1 cellular context compared by ENCODE assay signal in the genomic region with DNA sequence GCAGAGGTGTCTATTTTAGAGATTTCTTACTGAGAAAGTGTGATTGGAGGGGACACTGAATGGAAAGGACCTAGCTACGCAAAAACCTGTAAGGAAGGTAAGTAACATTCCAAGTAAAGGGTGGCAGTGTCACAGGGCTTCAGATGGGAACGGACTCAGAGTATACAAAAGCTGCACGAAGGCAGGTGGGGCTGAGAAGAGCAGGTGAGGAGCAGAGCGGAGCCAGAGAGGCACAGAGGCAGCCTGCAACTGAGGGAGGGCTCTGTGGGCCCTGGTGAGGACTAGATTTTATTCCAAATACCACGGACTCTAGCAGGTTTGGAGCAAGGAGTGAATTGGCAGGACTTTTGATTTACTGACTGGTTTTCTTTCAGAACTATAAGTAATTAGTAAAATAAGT.
TF ChIP-seq lines count a peak whose summit lies in the region.

No MANE protein-coding gene starts in this region.

TF ChIP-seq in GM23338, 12 proteins besides CTCF, POLR2A, EP300 and RAD21:
- TF ChIP-seq STAT1 (IDR thresholded peaks at IDR 0.05; ENCODE audit: unreplicated experiment) (no peak), EZH2 (IDR thresholded peaks at IDR 0.05; ENCODE audit: low read depth, unreplicated experiment) (no peak), ZNF114 (CRISPR knock-in tag; IDR thresholded peaks at IDR 0.05) (no peak), EZH2phosphoT487 (IDR thresholded peaks at IDR 0.05; ENCODE audit: unreplicated experiment) (no peak), NANOG (IDR thresholded peaks at IDR 0.05; ENCODE audit: borderline replicate concordance) (no peak), JUNB (IDR thresholded peaks at IDR 0.05; ENCODE audit: unreplicated experiment) (no peak), ZNF331 (CRISPR knock-in tag; IDR thresholded peaks at IDR 0.05; ENCODE audit: low read depth) (no peak), POLR2AphosphoS5 (IDR thresholded peaks at IDR 0.05; ENCODE audit: low read depth) (no peak), CREB1 (CRISPR knock-in tag; IDR thresholded peaks at IDR 0.05; ENCODE audit: low read depth) (no peak)
- TF ChIP-seq, protein P1, sequence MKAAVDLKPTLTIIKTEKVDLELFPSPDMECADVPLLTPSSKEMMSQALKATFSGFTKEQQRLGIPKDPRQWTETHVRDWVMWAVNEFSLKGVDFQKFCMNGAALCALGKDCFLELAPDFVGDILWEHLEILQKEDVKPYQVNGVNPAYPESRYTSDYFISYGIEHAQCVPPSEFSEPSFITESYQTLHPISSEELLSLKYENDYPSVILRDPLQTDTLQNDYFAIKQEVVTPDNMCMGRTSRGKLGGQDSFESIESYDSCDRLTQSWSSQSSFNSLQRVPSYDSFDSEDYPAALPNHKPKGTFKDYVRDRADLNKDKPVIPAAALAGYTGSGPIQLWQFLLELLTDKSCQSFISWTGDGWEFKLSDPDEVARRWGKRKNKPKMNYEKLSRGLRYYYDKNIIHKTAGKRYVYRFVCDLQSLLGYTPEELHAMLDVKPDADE (IDR thresholded peaks at IDR 0.05): no peak
- TF ChIP-seq, protein P2, sequence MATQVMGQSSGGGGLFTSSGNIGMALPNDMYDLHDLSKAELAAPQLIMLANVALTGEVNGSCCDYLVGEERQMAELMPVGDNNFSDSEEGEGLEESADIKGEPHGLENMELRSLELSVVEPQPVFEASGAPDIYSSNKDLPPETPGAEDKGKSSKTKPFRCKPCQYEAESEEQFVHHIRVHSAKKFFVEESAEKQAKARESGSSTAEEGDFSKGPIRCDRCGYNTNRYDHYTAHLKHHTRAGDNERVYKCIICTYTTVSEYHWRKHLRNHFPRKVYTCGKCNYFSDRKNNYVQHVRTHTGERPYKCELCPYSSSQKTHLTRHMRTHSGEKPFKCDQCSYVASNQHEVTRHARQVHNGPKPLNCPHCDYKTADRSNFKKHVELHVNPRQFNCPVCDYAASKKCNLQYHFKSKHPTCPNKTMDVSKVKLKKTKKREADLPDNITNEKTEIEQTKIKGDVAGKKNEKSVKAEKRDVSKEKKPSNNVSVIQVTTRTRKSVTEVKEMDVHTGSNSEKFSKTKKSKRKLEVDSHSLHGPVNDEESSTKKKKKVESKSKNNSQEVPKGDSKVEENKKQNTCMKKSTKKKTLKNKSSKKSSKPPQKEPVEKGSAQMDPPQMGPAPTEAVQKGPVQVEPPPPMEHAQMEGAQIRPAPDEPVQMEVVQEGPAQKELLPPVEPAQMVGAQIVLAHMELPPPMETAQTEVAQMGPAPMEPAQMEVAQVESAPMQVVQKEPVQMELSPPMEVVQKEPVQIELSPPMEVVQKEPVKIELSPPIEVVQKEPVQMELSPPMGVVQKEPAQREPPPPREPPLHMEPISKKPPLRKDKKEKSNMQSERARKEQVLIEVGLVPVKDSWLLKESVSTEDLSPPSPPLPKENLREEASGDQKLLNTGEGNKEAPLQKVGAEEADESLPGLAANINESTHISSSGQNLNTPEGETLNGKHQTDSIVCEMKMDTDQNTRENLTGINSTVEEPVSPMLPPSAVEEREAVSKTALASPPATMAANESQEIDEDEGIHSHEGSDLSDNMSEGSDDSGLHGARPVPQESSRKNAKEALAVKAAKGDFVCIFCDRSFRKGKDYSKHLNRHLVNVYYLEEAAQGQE (IDR thresholded peaks at IDR 0.05; ENCODE audit: unreplicated experiment): no peak
- TF ChIP-seq, protein P3, sequence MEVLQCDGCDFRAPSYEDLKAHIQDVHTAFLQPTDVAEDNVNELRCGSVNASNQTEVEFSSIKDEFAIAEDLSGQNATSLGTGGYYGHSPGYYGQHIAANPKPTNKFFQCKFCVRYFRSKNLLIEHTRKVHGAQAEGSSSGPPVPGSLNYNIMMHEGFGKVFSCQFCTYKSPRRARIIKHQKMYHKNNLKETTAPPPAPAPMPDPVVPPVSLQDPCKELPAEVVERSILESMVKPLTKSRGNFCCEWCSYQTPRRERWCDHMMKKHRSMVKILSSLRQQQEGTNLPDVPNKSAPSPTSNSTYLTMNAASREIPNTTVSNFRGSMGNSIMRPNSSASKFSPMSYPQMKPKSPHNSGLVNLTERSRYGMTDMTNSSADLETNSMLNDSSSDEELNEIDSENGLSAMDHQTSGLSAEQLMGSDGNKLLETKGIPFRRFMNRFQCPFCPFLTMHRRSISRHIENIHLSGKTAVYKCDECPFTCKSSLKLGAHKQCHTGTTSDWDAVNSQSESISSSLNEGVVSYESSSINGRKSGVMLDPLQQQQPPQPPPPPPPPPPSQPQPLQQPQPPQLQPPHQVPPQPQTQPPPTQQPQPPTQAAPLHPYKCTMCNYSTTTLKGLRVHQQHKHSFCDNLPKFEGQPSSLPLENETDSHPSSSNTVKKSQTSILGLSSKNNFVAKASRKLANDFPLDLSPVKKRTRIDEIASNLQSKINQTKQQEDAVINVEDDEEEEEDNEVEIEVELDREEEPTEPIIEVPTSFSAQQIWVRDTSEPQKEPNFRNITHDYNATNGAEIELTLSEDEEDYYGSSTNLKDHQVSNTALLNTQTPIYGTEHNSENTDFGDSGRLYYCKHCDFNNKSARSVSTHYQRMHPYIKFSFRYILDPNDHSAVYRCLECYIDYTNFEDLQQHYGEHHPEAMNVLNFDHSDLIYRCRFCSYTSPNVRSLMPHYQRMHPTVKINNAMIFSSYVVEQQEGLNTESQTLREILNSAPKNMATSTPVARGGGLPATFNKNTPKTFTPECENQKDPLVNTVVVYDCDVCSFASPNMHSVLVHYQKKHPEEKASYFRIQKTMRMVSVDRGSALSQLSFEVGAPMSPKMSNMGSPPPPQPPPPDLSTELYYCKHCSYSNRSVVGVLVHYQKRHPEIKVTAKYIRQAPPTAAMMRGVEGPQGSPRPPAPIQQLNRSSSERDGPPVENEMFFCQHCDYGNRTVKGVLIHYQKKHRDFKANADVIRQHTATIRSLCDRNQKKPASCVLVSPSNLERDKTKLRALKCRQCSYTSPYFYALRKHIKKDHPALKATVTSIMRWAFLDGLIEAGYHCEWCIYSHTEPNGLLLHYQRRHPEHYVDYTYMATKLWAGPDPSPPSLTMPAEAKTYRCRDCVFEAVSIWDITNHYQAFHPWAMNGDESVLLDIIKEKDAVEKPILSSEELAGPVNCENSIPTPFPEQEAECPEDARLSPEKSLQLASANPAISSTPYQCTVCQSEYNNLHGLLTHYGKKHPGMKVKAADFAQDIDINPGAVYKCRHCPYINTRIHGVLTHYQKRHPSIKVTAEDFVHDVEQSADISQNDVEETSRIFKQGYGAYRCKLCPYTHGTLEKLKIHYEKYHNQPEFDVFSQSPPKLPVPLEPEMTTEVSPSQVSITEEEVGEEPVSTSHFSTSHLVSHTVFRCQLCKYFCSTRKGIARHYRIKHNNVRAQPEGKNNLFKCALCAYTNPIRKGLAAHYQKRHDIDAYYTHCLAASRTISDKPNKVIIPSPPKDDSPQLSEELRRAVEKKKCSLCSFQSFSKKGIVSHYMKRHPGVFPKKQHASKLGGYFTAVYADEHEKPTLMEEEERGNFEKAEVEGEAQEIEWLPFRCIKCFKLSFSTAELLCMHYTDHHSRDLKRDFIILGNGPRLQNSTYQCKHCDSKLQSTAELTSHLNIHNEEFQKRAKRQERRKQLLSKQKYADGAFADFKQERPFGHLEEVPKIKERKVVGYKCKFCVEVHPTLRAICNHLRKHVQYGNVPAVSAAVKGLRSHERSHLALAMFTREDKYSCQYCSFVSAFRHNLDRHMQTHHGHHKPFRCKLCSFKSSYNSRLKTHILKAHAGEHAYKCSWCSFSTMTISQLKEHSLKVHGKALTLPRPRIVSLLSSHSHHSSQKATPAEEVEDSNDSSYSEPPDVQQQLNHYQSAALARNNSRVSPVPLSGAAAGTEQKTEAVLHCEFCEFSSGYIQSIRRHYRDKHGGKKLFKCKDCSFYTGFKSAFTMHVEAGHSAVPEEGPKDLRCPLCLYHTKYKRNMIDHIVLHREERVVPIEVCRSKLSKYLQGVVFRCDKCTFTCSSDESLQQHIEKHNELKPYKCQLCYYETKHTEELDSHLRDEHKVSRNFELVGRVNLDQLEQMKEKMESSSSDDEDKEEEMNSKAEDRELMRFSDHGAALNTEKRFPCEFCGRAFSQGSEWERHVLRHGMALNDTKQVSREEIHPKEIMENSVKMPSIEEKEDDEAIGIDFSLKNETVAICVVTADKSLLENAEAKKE (CRISPR knock-in tag; IDR thresholded peaks at IDR 0.05): no peak
